8 cellular contexts compared by ENCODE assay signal in the genomic region with DNA sequence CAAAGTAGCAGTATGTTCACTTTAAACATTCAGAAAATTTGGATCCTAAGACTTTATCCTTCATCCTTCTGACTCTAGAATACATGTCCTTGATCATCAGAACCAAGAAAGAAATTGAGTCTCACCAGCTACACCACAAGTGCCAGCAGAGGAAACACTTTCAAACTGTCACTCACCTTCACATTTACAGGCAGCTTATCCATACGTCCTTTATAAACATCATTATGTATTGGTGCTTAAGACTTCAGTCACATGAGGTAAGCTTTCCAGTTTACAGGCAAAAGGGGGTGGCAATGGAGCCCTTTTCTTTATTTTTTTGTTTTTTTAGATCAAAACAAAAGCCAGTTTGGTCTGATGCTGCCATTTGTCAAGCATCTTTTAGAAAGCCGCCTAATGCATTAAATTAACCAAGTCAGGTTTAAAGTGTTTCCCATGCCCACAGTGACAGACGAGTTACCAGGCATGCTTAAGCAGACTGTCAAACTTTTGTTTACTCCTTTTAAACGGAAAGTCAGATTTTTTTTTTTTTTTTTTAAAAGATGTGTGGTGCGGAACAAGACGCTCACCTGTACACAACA. TPM values are rescaled to one million over a fixed set of nuclear protein-coding genes. Genes with fewer than 3 reads are reported as not detected.
DNase-seq lines count a peak whose midpoint lies in the region; ATAC-seq, FAIRE-seq and TF ChIP-seq lines count a peak whose summit lies in the region.

No MANE protein-coding gene starts in this region.

- peak overlapping the region; percentile 84 for H3K4me3 Mint-ChIP-seq in progenitor cell of endocrine pancreas (ENCODE audit: low read depth)

- H2AFZ ChIP-seq in OCI-LY3 (ENCODE audit: low read depth, low read length) (peak overlapping the region; percentile 71), endothelial cell of umbilical vein (ENCODE audit: low read depth, low read length) (no peak overlapping the region)

- dilution Hi-C loops in endothelial cell of umbilical vein (cut with MboI; ENCODE audit: extremely low pct_ligation_motif_present, low sequenced_read_pairs), result no loop called here

- intact Hi-C loops in endothelial cell of umbilical vein (cut with micrococcal nuclease), result loop anchor here (1.0 to 2.0 kb wide), 2 partner anchors 72 to 155 kb away; no protein-coding TSS in a partner anchor

- H3K9me3 Mint-ChIP-seq in progenitor cell of endocrine pancreas (ENCODE audit: low read depth), result no peaks in the 10 kb centered on the region

- TF ChIP-seq CTCF in GM12865 (IDR thresholded peaks at IDR 0.05; ENCODE audit: insufficient read depth, low read depth, low read length, missing control alignments) (no peak), OCI-LY3 (IDR thresholded peaks at IDR 0.05; ENCODE audit: low read depth, low read length) (no peak), endothelial cell of umbilical vein (IDR thresholded peaks at IDR 0.05; ENCODE audit: extremely low read depth in 1 of 2, insufficient read depth in 1 of 2, low read depth in 1 of 2, low read length in 2 of 2) (no peak), progenitor cell of endocrine pancreas (IDR thresholded peaks at IDR 0.05; ENCODE audit: unreplicated experiment) (no peak)

- TSS peak; percentile 52 for BruUV-seq in endothelial cell of umbilical vein (replicated peaks; lab: Mats Ljungman, UMichigan)

- peak overlapping the region; percentile 80 for H3K9ac ChIP-seq in OCI-LY3 (ENCODE audit: low read length)
- peak overlapping the region; percentile 80 for H3K9ac ChIP-seq in endothelial cell of umbilical vein (replicated peaks; ENCODE audit: extremely low read depth, insufficient read depth, low read length)

- FAIRE-seq in endothelial cell of umbilical vein (lab: Jason Lieb, UNC), result peak; percentile 24

- peaks cover 12% of the 10 kb centered on the region for H3K4me1 ChIP-seq in OCI-LY3 (ENCODE audit: low read length)
- peaks cover 12% of the 10 kb centered on the region for H3K4me1 ChIP-seq in endothelial cell of umbilical vein (ENCODE audit: control insufficient read depth, extremely low read depth, insufficient read depth, low read length)

- H3K36me3 ChIP-seq in OCI-LY3 (replicated peaks; ENCODE audit: low read depth, low read length) (peaks cover 4% of the 10 kb centered on the region), endothelial cell of umbilical vein (ENCODE audit: control insufficient read depth in 2 of 2, extremely low read depth in 1 of 2, insufficient read depth in 2 of 2, low read length in 2 of 2) (peaks cover 3 to 6% of the 10 kb centered on the region in 2 experiments)

- DNase-seq in GM12865 (ENCODE audit: low read depth) (no peak), endothelial cell of umbilical vein (ENCODE audit: low read depth, low spot score) (peak; percentile 3), progenitor cell of endocrine pancreas (ENCODE audit: low spot score, unreplicated experiment) (no peak), NCI-H2196 treated with DMSO at 0.1 percent for 48 hours (lab: John Stamatoyannopoulos, UW; ENCODE audit: unreplicated experiment) (no peak), NCI-H1694 (lab: John Stamatoyannopoulos, UW) (no peak)

- ATAC-seq in GM18517 (IDR thresholded peaks at IDR 0.05; ENCODE audit: unreplicated experiment) (no peak), GM18502 (IDR thresholded peaks at IDR 0.05; ENCODE audit: poor library complexity, unreplicated experiment) (no peak)

- no peaks in the 10 kb centered on the region for H3K9me1 ChIP-seq in endothelial cell of umbilical vein (replicated peaks; ENCODE audit: control insufficient read depth, extremely low read depth, insufficient read depth, low read length)

- CTCF ChIA-PET in endothelial cell of umbilical vein (lab: Charles Lee), result interaction anchor here (0.7 to 3.0 kb wide), 11 partner anchors 10 to 168 kb away, joined by 3 to 25 read pairs (median 3); a partner anchor contains a TSS

- H3K36me3 Mint-ChIP-seq in progenitor cell of endocrine pancreas (ENCODE audit: insufficient read depth), result peaks cover 10% of the 10 kb centered on the region

- H3K4me2 ChIP-seq in OCI-LY3 (ENCODE audit: low read length), result peak overlapping the region; percentile 94
- peak overlapping the region; percentile 94 for H3K4me2 ChIP-seq in endothelial cell of umbilical vein (ENCODE audit: insufficient read depth, low read length)

- no peaks in the 10 kb centered on the region for H3K27me3 ChIP-seq in OCI-LY3 (ENCODE audit: low read depth, low read length)
- no peaks in the 10 kb centered on the region for H3K27me3 ChIP-seq in endothelial cell of umbilical vein (ENCODE audit: control insufficient read depth in 2 of 2, insufficient read depth in 2 of 2, low read length in 2 of 2)

- peak overlapping the region; percentile 88 for H3K4me3 ChIP-seq in GM12865 (ENCODE audit: low read depth, low read length)
- peak overlapping the region; percentile 86 for H3K4me3 ChIP-seq in OCI-LY3 (ENCODE audit: low read length)
- H3K4me3 ChIP-seq in endothelial cell of umbilical vein (replicated peaks in 1 of 3; ENCODE audit: insufficient read depth in 1 of 3, low read depth in 1 of 3, low read length in 3 of 3), result peak overlapping the region in 2 of 3 experiments; percentile 75 to 90

- H4K20me1 ChIP-seq in OCI-LY3 (ENCODE audit: insufficient read depth, low read length) (no peaks in the 10 kb centered on the region), endothelial cell of umbilical vein (replicated peaks; ENCODE audit: control insufficient read depth, extremely low read depth, insufficient read depth, low read length) (peaks cover 3% of the 10 kb centered on the region)

- peaks cover 16% of the 10 kb centered on the region for H3K4me1 Mint-ChIP-seq in progenitor cell of endocrine pancreas (ENCODE audit: low read depth)

- POLR2A ChIA-PET in endothelial cell of umbilical vein (lab: Charles Lee), result interaction anchor here (0.9 kb wide), 1 partner anchor 68 kb away, joined by 4 read pairs; no protein-coding TSS in a partner anchor

- H3K9me3 ChIP-seq in OCI-LY3 (ENCODE audit: insufficient read depth, low read length) (no peaks in the 10 kb centered on the region), endothelial cell of umbilical vein (replicated peaks; ENCODE audit: control insufficient read depth, insufficient read depth, low read length) (no peaks in the 10 kb centered on the region)

- H3K27me3 Mint-ChIP-seq in progenitor cell of endocrine pancreas, result peaks cover 6% of the 10 kb centered on the region

- H3K27ac Mint-ChIP-seq in progenitor cell of endocrine pancreas, result peak overlapping the region; percentile 97

- no peak for TF ChIP-seq POLR2A in endothelial cell of umbilical vein (IDR thresholded peaks at IDR 0.05; ENCODE audit: low read depth, low read length)

- H3K79me2 ChIP-seq in OCI-LY3 (ENCODE audit: low read length) (peaks cover 14% of the 10 kb centered on the region), endothelial cell of umbilical vein (ENCODE audit: control insufficient read depth, insufficient read depth, low read length) (peaks cover 30% of the 10 kb centered on the region)

- H3K27ac ChIP-seq in OCI-LY3 (ENCODE audit: low read length) (no peak overlapping the region), endothelial cell of umbilical vein (ENCODE audit: insufficient read depth, low read depth, low read length) (peak overlapping the region; percentile 83)

TF ChIP-seq in endothelial cell of umbilical vein, 7 proteins besides CTCF, POLR2A, EP300 and RAD21:
- TF ChIP-seq EZH2 (IDR thresholded peaks at IDR 0.05; ENCODE audit: borderline replicate concordance, low read depth, low read length, severe bottlenecking) (no peak), GATA2 (IDR thresholded peaks at IDR 0.05; ENCODE audit: insufficient read depth, insufficient read length, low read depth, low read length) (no peak), MYC (IDR thresholded peaks at IDR 0.05; ENCODE audit: low read depth, low read length) (no peak), POLR2AphosphoS5 (IDR thresholded peaks at IDR 0.05; ENCODE audit: insufficient read depth, low read depth, low read length) (no peak), FOS (IDR thresholded peaks at IDR 0.05; ENCODE audit: borderline replicate concordance, insufficient read depth, low read length) (no peak), JUN (IDR thresholded peaks at IDR 0.05; ENCODE audit: borderline replicate concordance, insufficient read depth, insufficient read length, low read depth) (no peak)
- TF ChIP-seq, protein P1, sequence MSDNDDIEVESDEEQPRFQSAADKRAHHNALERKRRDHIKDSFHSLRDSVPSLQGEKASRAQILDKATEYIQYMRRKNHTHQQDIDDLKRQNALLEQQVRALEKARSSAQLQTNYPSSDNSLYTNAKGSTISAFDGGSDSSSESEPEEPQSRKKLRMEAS (IDR thresholded peaks at IDR 0.05; ENCODE audit: insufficient read depth, insufficient read length), result no peak

RNA-seq across cellular contexts. Expression of a gene that starts 1.0 kb away (rescaled TPM):
- total RNA-seq in endothelial cell of umbilical vein (35.7 and 40.0 TPM in 2 replicates), progenitor cell of endocrine pancreas (65.8 and 73.1 TPM in 2 replicates)
- 25.3 and 30.5 TPM in 2 replicates for polyA plus RNA-seq in endothelial cell of umbilical vein
- 22.3 and 24.7 TPM in 2 replicates for polyA plus RNA-seq in endothelial cell of umbilical vein (2011; cell fraction: cytosol; rRNA removed)
- 43.3 and 44.0 TPM in 2 replicates for polyA plus RNA-seq in endothelial cell of umbilical vein (2011; cell fraction: nucleus; rRNA removed)
- 24.2 and 26.7 TPM in 2 replicates for polyA plus RNA-seq in endothelial cell of umbilical vein (2012)
- 31.3 and 33.8 TPM in 2 replicates for polyA minus RNA-seq in endothelial cell of umbilical vein
- polyA minus RNA-seq in endothelial cell of umbilical vein (2011; cell fraction: cytosol; rRNA and poly(A)+ RNA removed), result 7.0 TPM
- 47.4 and 56.4 TPM in 2 replicates for polyA minus RNA-seq in endothelial cell of umbilical vein (2011; cell fraction: nucleus; rRNA and poly(A)+ RNA removed)
